28 cellular contexts compared by ENCODE assay signal in genomic region chr7:134245253-134245652, GRCh38.
A peak's percentile ranks its signal among the peaks of the same experiment; 100 is the strongest.
DNase-seq lines count a peak whose midpoint lies in the region; ATAC-seq, FAIRE-seq and TF ChIP-seq lines count a peak whose summit lies in the region.
"Had no signal": no experiment of that assay in that cellular context is flagged by ENCODE, and none has a peak within 500 bp of the region (broad histone marks: within the 10 kb centered on the region; RNA-seq: fewer than 3 reads in every experiment).

No MANE protein-coding gene starts in this region.

- H3K27me3 ChIP-seq in MM.1S (replicated peaks; ENCODE audit: insufficient read depth, low read length) (peaks cover 36% of the 10 kb centered on the region), K562 (ENCODE audit: control insufficient read depth in 2 of 2, insufficient read depth in 2 of 2, low read length in 2 of 2) (peaks cover 0 to 2% of the 10 kb centered on the region in 2 experiments; a peak in 1 of 5 replicates), MG63 (no peaks in the 10 kb centered on the region)
- H3K27me3 ChIP-seq: ascending aorta, BE2C, tibial nerve had no signal

- no peaks in the 10 kb centered on the region for H3K9me1 ChIP-seq in K562 (ENCODE audit: control insufficient read depth, insufficient read depth, low read length)

- no peak overlapping the region for H3K9ac ChIP-seq in MM.1S (ENCODE audit: low read length)
- no peak overlapping the region for H3K9ac ChIP-seq in K562 (ENCODE audit: insufficient read depth in 1 of 2, low read depth in 2 of 2, low read length in 2 of 2)

- peak; percentile 44 for ATAC-seq in HG02588 (IDR thresholded peaks at IDR 0.05; ENCODE audit: unreplicated experiment)
- no peak for ATAC-seq in K562
- ATAC-seq: activated T-cell treated with anti-CD3 and anti-CD28 coated beads, Interleukin-2, amount 50 U/mL, for 72 hours; lower lobe of right lung; mucosa of descending colon had no signal

- H2AFZ ChIP-seq in MM.1S (ENCODE audit: low read length) (no peak overlapping the region), K562 (ENCODE audit: low read depth, low read length) (no peak overlapping the region)

- TF ChIP-seq RAD21 in K562 (CRISPR knock-in tag; conservative IDR thresholded peaks at IDR 0.05 in 1 of 2, IDR thresholded peaks at IDR 0.05 in 1 of 2) = no peak

- no peaks in the 10 kb centered on the region for H3K9me2 ChIP-seq in MM.1S (replicated peaks; ENCODE audit: insufficient read depth, low read length)

- H4K20me1 ChIP-seq in MM.1S (ENCODE audit: insufficient read depth, low read length) = no peaks in the 10 kb centered on the region
- H4K20me1 ChIP-seq in K562 (replicated peaks; ENCODE audit: control insufficient read depth, insufficient read depth, low read length) = no peaks in the 10 kb centered on the region

- TF ChIP-seq EP300 in K562 (IDR thresholded peaks at IDR 0.05; ENCODE audit: low read length) = no peak

- 8% methylated on average over 2 of the region's 2 CpGs for WGBS in K562 (ENCODE audit: insufficient coverage, low coverage, missing lambda C conversion rate)

- H3K79me2 ChIP-seq in MM.1S (ENCODE audit: low read length) (no peaks in the 10 kb centered on the region), K562 (ENCODE audit: control insufficient read depth, insufficient read depth, low read length) (no peaks in the 10 kb centered on the region)

- H3K4me1 ChIP-seq in MM.1S (ENCODE audit: low read length) (peaks cover 16% of the 10 kb centered on the region), K562 (replicated peaks in 1 of 2; ENCODE audit: control insufficient read depth in 2 of 2, insufficient read depth in 2 of 2, low read length in 2 of 2) (no peaks in the 10 kb centered on the region)
- H3K4me1 ChIP-seq: ascending aorta, lower lobe of right lung, tibial nerve had no signal

- H3K4me3 ChIP-seq in MM.1S (ENCODE audit: low read length) (no peak overlapping the region), K562 (no peak overlapping the region), MG63 (no peak overlapping the region)
- H3K4me3 ChIP-seq: ascending aorta, lower lobe of right lung, mucosa of descending colon, SK-N-MC, tibial nerve had no signal

- POLR2A ChIA-PET in K562 (lab: Yijun Ruan, JAX) = interaction anchor here (1.0 kb wide), 1 partner anchor 33 kb away, joined by 3 read pairs; no protein-coding TSS in a partner anchor

- TF ChIP-seq CTCF in MM.1S (IDR thresholded peaks at IDR 0.05; ENCODE audit: low read length) (no peak), K562 (IDR thresholded peaks at IDR 0.05 in 2 of 3, conservative IDR thresholded peaks at IDR 0.05 in 1 of 3; ENCODE audit: insufficient read depth in 2 of 3, low read depth in 1 of 3, low read length in 3 of 3) (no peak)

- no peaks in the 10 kb centered on the region for H3K9me3 ChIP-seq in MM.1S (replicated peaks; ENCODE audit: insufficient read depth, low read length)
- H3K9me3 ChIP-seq in K562 (replicated peaks; ENCODE audit: control insufficient read depth, insufficient read depth, low read depth, low read length) = no peaks in the 10 kb centered on the region
- H3K9me3 ChIP-seq in MG63 = no peaks in the 10 kb centered on the region
- H3K9me3 ChIP-seq: ascending aorta, BE2C, lower lobe of right lung, mucosa of descending colon had no signal

- no TSS peak for BruUV-seq in K562 (replicated peaks; lab: Mats Ljungman, UMichigan)

- CTCF ChIA-PET in K562 (lab: Yijun Ruan, JAX; ENCODE audit: low intra/inter-chr PET ratio) = no interaction called here

- intact Hi-C loops in K562 (cut with micrococcal nuclease) = no loop called here

- no peak for DNase-seq in GM12891 (ENCODE audit: insufficient read length, low spot score)
- DNase-seq in MM.1S = peak; percentile 97
- no peak for DNase-seq in K562 (ENCODE audit: extremely low read depth in 1 of 4, low spot score in 3 of 4)
- no peak for DNase-seq in MG63
- no peak for DNase-seq in RKO (ENCODE audit: low spot score)
- no peak for DNase-seq in UCSD-AML1 (lab: John Stamatoyannopoulos, UW; ENCODE audit: unreplicated experiment)
- DNase-seq in stimulated activated CD4-positive, alpha-beta T cell treated with anti-CD3 and anti-CD28 coated beads, Interleukin-4, amount 100 ng/mL, for 1 hour = no peak
- DNase-seq: ACHN; activated CD4-positive, alpha-beta T cell treated with anti-CD3 and anti-CD28 coated beads, Interleukin-2, amount 50 U/mL, for 1 hour; activated CD4-positive, CD25-positive, alpha-beta regulatory T cell; activated T-cell treated with anti-CD3 and anti-CD28 coated beads, Interleukin-2, amount 50 U/mL, for 72 hours; BE2C; CD8-positive, alpha-beta memory T cell; DMS 273 treated with DMSO at 0.1 percent for 48 hours; effector CD4-positive, alpha-beta T cell; EL; hippocampal formation; lower lobe of right lung; NCI-H146; NCI-H2107; NCI-H82; OCI-M1; stimulated activated CD4-positive, alpha-beta T cell treated with anti-CD3 and anti-CD28 coated beads, Interleukin-4, amount 100 ng/mL, for 4 hours had no signal

- FAIRE-seq in GM12891 (lab: Jason Lieb, UNC) = peak; percentile 73
- FAIRE-seq in K562 (lab: Jason Lieb, UNC) = no peak

- no peak for TF ChIP-seq POLR2A in GM12891 (IDR thresholded peaks at IDR 0.05; ENCODE audit: low read depth, low read length)
- TF ChIP-seq POLR2A in K562 (conservative IDR thresholded peaks at IDR 0.05) = no peak

- peaks cover 19% of the 10 kb centered on the region for H3F3A ChIP-seq in MM.1S (ENCODE audit: insufficient read depth, low read length)

- no peaks in the 10 kb centered on the region for H3K36me3 ChIP-seq in MM.1S (replicated peaks; ENCODE audit: insufficient read depth, low read length)
- H3K36me3 ChIP-seq in K562 (ENCODE audit: control insufficient read depth, insufficient read depth, low read length) = no peaks in the 10 kb centered on the region
- H3K36me3 ChIP-seq in MG63 = no peaks in the 10 kb centered on the region
- H3K36me3 ChIP-seq: ascending aorta, BE2C, lower lobe of right lung, tibial nerve had no signal

- H3K4me2 ChIP-seq in MM.1S (ENCODE audit: low read depth, low read length) = peak overlapping the region; percentile 38
- H3K4me2 ChIP-seq in K562 (ENCODE audit: insufficient read depth, low read length) = no peak overlapping the region

- H3K27ac ChIP-seq in MM.1S (ENCODE audit: low read length) (peak overlapping the region; percentile 55; the same call in 1 of the 2 replicates), K562 (ENCODE audit: extremely low read depth, low read depth, low read length) (no peak overlapping the region)
- H3K27ac ChIP-seq: ascending aorta, lower lobe of right lung, SK-N-MC, tibial nerve had no signal

- in situ Hi-C loops in K562 (cut with MboI) = no loop called here

TF ChIP-seq in GM12891, 5 proteins besides CTCF, POLR2A, EP300 and RAD21:
- TF ChIP-seq SPI1 (IDR thresholded peaks at IDR 0.05; ENCODE audit: low read depth, low read length) (peak; percentile 56), TAF1 (IDR thresholded peaks at IDR 0.05; ENCODE audit: low read depth, low read length) (no peak)

TF ChIP-seq in K562, 482 proteins besides CTCF, POLR2A, EP300 and RAD21:
- TF ChIP-seq CBFA2T2 (conservative IDR thresholded peaks at IDR 0.05) = 0 out of 2 replicates have a peak, but pooled peaks have one; percentile 19
- TF ChIP-seq CBX3 (IDR thresholded peaks at IDR 0.05; ENCODE audit: borderline replicate concordance in 1 of 2, low read length in 2 of 2) = no peak
